1 cellular context compared by ENCODE assay signal in genomic region chrX:108001218-108001814, GRCh38.
A peak's percentile ranks its signal among the peaks of the same experiment; 100 is the strongest.
TF ChIP-seq lines count a peak whose summit lies in the region.

No MANE protein-coding gene starts in this region.

TF ChIP-seq in GM12878, 131 proteins besides CTCF, POLR2A, EP300 and RAD21 (continued from another document):
- TF ChIP-seq USF2 (IDR thresholded peaks at IDR 0.05; ENCODE audit: borderline replicate concordance, low read depth, low read length) (no peak), BMI1 (IDR thresholded peaks at IDR 0.05; ENCODE audit: borderline replicate concordance) (no peak), ELK1 (IDR thresholded peaks at IDR 0.05; ENCODE audit: low read depth, low read length) (no peak), CBFB (IDR thresholded peaks at IDR 0.05; ENCODE audit: low read depth) (no peak), CBX3 (IDR thresholded peaks at IDR 0.05; ENCODE audit: borderline replicate concordance, low read depth) (no peak), SMC3 (IDR thresholded peaks at IDR 0.05; ENCODE audit: borderline replicate concordance, low read length) (peak; percentile 41; the same call in 1 of the 2 replicates), E4F1 (IDR thresholded peaks at IDR 0.05; ENCODE audit: borderline replicate concordance, partially characterized antibody) (no peak), NKRF (conservative IDR thresholded peaks at IDR 0.05) (no peak), ZNF207 (IDR thresholded peaks at IDR 0.05; ENCODE audit: borderline replicate concordance) (no peak), ZNF622 (IDR thresholded peaks at IDR 0.05) (no peak), CEBPB (IDR thresholded peaks at IDR 0.05; ENCODE audit: borderline replicate concordance in 1 of 2, low read depth in 2 of 2, low read length in 2 of 2) (no peak), RUNX3 (IDR thresholded peaks at IDR 0.05; ENCODE audit: low read length) (peak; percentile 70), GABPA (IDR thresholded peaks at IDR 0.05; ENCODE audit: low read depth) (no peak), CHD2 (IDR thresholded peaks at IDR 0.05; ENCODE audit: borderline replicate concordance, low read depth, low read length) (no peak)
